Comparison of ENCODE assay signal across 1 cellular context in the genomic region with DNA sequence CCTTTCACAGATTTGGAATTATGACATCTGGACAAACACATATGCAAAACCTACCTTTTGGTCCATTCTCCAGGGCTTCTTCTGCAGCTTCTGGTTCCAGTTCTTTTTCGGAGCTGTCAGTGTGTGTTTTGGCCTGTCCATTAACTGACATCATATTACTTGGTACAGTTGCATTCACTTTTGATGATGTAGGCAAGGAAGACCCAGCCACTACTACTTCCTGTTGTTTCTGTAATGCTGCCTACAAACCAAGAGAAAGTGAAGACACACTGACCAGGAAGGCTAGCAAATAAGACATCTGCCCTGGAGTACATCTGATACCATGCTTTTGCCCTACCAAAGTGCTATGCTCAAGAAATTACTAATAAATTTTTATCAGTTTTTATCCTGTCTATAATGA.
TF ChIP-seq lines count a peak whose summit lies in the region.

No MANE protein-coding gene starts in this region.

TF ChIP-seq in GM12878, 131 proteins besides CTCF, POLR2A, EP300 and RAD21:
- TF ChIP-seq CREM (IDR thresholded peaks at IDR 0.05; ENCODE audit: low read depth) (peak; percentile 54), CREB1 (IDR thresholded peaks at IDR 0.05; ENCODE audit: low read depth) (0 out of 2 replicates have a peak, but pooled peaks have one; percentile 40), IKZF2 (IDR thresholded peaks at IDR 0.05) (no peak), ZNF24 (IDR thresholded peaks at IDR 0.05) (no peak)
- TF ChIP-seq, protein P1, sequence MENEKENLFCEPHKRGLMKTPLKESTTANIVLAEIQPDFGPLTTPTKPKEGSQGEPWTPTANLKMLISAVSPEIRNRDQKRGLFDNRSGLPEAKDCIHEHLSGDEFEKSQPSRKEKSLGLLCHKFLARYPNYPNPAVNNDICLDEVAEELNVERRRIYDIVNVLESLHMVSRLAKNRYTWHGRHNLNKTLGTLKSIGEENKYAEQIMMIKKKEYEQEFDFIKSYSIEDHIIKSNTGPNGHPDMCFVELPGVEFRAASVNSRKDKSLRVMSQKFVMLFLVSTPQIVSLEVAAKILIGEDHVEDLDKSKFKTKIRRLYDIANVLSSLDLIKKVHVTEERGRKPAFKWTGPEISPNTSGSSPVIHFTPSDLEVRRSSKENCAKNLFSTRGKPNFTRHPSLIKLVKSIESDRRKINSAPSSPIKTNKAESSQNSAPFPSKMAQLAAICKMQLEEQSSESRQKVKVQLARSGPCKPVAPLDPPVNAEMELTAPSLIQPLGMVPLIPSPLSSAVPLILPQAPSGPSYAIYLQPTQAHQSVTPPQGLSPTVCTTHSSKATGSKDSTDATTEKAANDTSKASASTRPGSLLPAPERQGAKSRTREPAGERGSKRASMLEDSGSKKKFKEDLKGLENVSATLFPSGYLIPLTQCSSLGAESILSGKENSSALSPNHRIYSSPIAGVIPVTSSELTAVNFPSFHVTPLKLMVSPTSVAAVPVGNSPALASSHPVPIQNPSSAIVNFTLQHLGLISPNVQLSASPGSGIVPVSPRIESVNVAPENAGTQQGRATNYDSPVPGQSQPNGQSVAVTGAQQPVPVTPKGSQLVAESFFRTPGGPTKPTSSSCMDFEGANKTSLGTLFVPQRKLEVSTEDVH (IDR thresholded peaks at IDR 0.05; ENCODE audit: low read depth, partially characterized antibody), result no peak
